Comparison of ENCODE assay signal across 9 cellular contexts in genomic region chr10:31467791-31468535, GRCh38.
DNase-seq lines count a peak whose midpoint lies in the region; ATAC-seq and TF ChIP-seq lines count a peak whose summit lies in the region.
"Had no signal": no experiment of that assay in that cellular context is flagged by ENCODE, and none has a peak within 500 bp of the region (broad histone marks: within the 10 kb centered on the region; RNA-seq: fewer than 3 reads in every experiment).

No MANE protein-coding gene starts in this region.

- H3K27me3 ChIP-seq in OCI-LY1 (ENCODE audit: insufficient read depth, low read length) (no peaks in the 10 kb centered on the region), smooth muscle cell (ENCODE audit: low read depth) (no peaks in the 10 kb centered on the region), neuronal stem cell (ENCODE audit: control insufficient read depth in 3 of 3, insufficient read depth in 3 of 3, low read depth in 1 of 3, low read length in 3 of 3) (no peaks in the 10 kb centered on the region)
- H3K27me3 ChIP-seq in CD4-positive, alpha-beta memory T cell (ENCODE audit: insufficient read depth, low read length): no peaks in the 10 kb centered on the region
- H3K27me3 ChIP-seq: BLaER1 had no signal

- no peak overlapping the region for H3K4ac ChIP-seq in neuronal stem cell (ENCODE audit: low read length)

- no peaks in the 10 kb centered on the region for H3K9me2 ChIP-seq in OCI-LY1 (ENCODE audit: low read depth, low read length)

- H3K9ac ChIP-seq in OCI-LY1 (ENCODE audit: low read length) (no peak overlapping the region), smooth muscle cell (ENCODE audit: low read depth) (no peak overlapping the region), neuronal stem cell (ENCODE audit: low read depth, low read length, poor library complexity) (no peak overlapping the region)
- H3K9ac ChIP-seq: BLaER1 had no signal

- H3K36me3 ChIP-seq in OCI-LY1 (ENCODE audit: insufficient read depth, low read length): peaks cover 36% of the 10 kb centered on the region
- peaks cover 13% of the 10 kb centered on the region for H3K36me3 ChIP-seq in smooth muscle cell (ENCODE audit: low read depth)
- H3K36me3 ChIP-seq in CD4-positive, alpha-beta memory T cell (ENCODE audit: insufficient read depth, low read length): peaks cover 28% of the 10 kb centered on the region
- peaks cover 22 to 53% of the 10 kb centered on the region in 2 donors for H3K36me3 ChIP-seq in neuronal stem cell (replicated peaks in 1 of 2; ENCODE audit: control insufficient read depth in 2 of 2, insufficient read depth in 2 of 2, low read length in 2 of 2)

- TF ChIP-seq CTCF in OCI-LY1 (IDR thresholded peaks at IDR 0.05; ENCODE audit: low read length) (peak; percentile 88), smooth muscle cell (IDR thresholded peaks at IDR 0.05; ENCODE audit: borderline replicate concordance, insufficient read depth, poor library complexity, severe bottlenecking) (peak; percentile 46)

- no peaks in the 10 kb centered on the region for H3K27me3 Mint-ChIP-seq in CD4-positive, alpha-beta memory T cell

- no peak for ATAC-seq in HG02642 (IDR thresholded peaks at IDR 0.05; ENCODE audit: poor library complexity, unreplicated experiment)

- no peak overlapping the region for H3K14ac ChIP-seq in neuronal stem cell (ENCODE audit: low read length)

- H2AFZ ChIP-seq in OCI-LY1 (ENCODE audit: low read length): no peak overlapping the region
- H2AFZ ChIP-seq in smooth muscle cell (ENCODE audit: low read depth): no peak overlapping the region
- no peak overlapping the region for H2AFZ ChIP-seq in neuronal stem cell (ENCODE audit: low read length)

- H4K91ac ChIP-seq in neuronal stem cell (ENCODE audit: low read depth, low read length, poor library complexity): no peak overlapping the region

- H2BK12ac ChIP-seq in neuronal stem cell (ENCODE audit: low read length): no peak overlapping the region

- WGBS in smooth muscle cell (ENCODE audit: low lambda C conversion rate): 79% methylated on average over 4 of the region's 4 CpGs
- WGBS in neuronal stem cell (ENCODE audit: extremely low coverage in 2 of 2, insufficient read length in 2 of 2, insufficient replicate concordance in 1 of 2), 2 donors: no CpG with 5 or more reads among the region's 4 CpGs

- DNase-seq in SIG-M5 treated with dmso at 0.1 percent for 504 hours (lab: John Stamatoyannopoulos, UW; ENCODE audit: unreplicated experiment) (peak; percentile 39), SIG-M5 (lab: John Stamatoyannopoulos, UW) (no peak), germinal center (ENCODE audit: low spot score) (peak; percentile 27), smooth muscle cell (lab: John Stamatoyannopoulos, UW; ENCODE audit: unreplicated experiment) (no peak), neuronal stem cell (ENCODE audit: low spot score) (no peak)
- DNase-seq in CD4-positive, alpha-beta memory T cell: no peak

- POLR2A ChIA-PET in CD4-positive, alpha-beta memory T cell (lab: Charles Lee; ENCODE audit: partially characterized antibody): no interaction called here

- no peak overlapping the region for H2BK15ac ChIP-seq in neuronal stem cell (ENCODE audit: low read length)

- no peak overlapping the region for H2AK5ac ChIP-seq in neuronal stem cell (ENCODE audit: low read depth, low read length)

- H3K4me3 Mint-ChIP-seq in CD4-positive, alpha-beta memory T cell: peak overlapping the region in 1 of 8 donors; percentile 10

- no peaks in the 10 kb centered on the region for H3K79me2 ChIP-seq in OCI-LY1 (ENCODE audit: insufficient read depth, low read length)
- H3K79me2 ChIP-seq in smooth muscle cell (ENCODE audit: low read depth): no peaks in the 10 kb centered on the region

- peaks cover 0 to 3% (median 0%) of the 10 kb centered on the region in 4 donors for H3K4me1 Mint-ChIP-seq in CD4-positive, alpha-beta memory T cell

- no peak overlapping the region for H3K27ac Mint-ChIP-seq in CD4-positive, alpha-beta memory T cell

- H2BK120ac ChIP-seq in neuronal stem cell (ENCODE audit: low read depth, low read length): no peak overlapping the region

- H2BK5ac ChIP-seq in neuronal stem cell (ENCODE audit: low read length): no peak overlapping the region

- CTCF ChIA-PET in CD4-positive, alpha-beta memory T cell (lab: Charles Lee; ENCODE audit: partially characterized antibody): no interaction called here

- H3K23ac ChIP-seq in neuronal stem cell (ENCODE audit: low read depth, low read length, poor library complexity): no peak overlapping the region

- H3K4me2 ChIP-seq in OCI-LY1 (ENCODE audit: low read length) (no peak overlapping the region), smooth muscle cell (no peak overlapping the region), neuronal stem cell (ENCODE audit: insufficient read depth, low read length, poor library complexity, severe bottlenecking) (no peak overlapping the region)
- H3K4me2 ChIP-seq: BLaER1 had no signal

- no peak overlapping the region for H4K8ac ChIP-seq in neuronal stem cell (ENCODE audit: low read depth, low read length)

- peaks cover 2 to 32% (median 26%) of the 10 kb centered on the region in 8 donors for H3K9me3 Mint-ChIP-seq in CD4-positive, alpha-beta memory T cell

- no peaks in the 10 kb centered on the region for H4K20me1 ChIP-seq in OCI-LY1 (ENCODE audit: insufficient read depth, low read length)
- H4K20me1 ChIP-seq in smooth muscle cell (ENCODE audit: low read depth): no peaks in the 10 kb centered on the region
- H4K20me1 ChIP-seq: BLaER1 had no signal

- H3K27ac ChIP-seq in OCI-LY1 (ENCODE audit: low read depth, low read length, poor library complexity, severe bottlenecking): no peak overlapping the region
- no peak overlapping the region for H3K27ac ChIP-seq in smooth muscle cell (ENCODE audit: low read depth)
- no peak overlapping the region for H3K27ac ChIP-seq in CD4-positive, alpha-beta memory T cell (ENCODE audit: low read depth, low read length)
- H3K27ac ChIP-seq in neuronal stem cell (replicated peaks; ENCODE audit: low read length): no peak overlapping the region
- H3K27ac ChIP-seq: BLaER1 had no signal

- H3K9me3 ChIP-seq in OCI-LY1 (ENCODE audit: low read length): peaks cover 8% of the 10 kb centered on the region
- peaks cover 6% of the 10 kb centered on the region for H3K9me3 ChIP-seq in smooth muscle cell (replicated peaks; ENCODE audit: low read depth)
- peaks cover 0 to 9% of the 10 kb centered on the region in 2 donors for H3K9me3 ChIP-seq in CD4-positive, alpha-beta memory T cell (ENCODE audit: control insufficient read depth in 1 of 2, low read length in 2 of 2)
- peaks cover 22 to 48% of the 10 kb centered on the region in 2 donors for H3K9me3 ChIP-seq in neuronal stem cell (replicated peaks in 1 of 2; ENCODE audit: control insufficient read depth in 2 of 2, insufficient read depth in 1 of 2, low read depth in 1 of 2, low read length in 2 of 2)

- no peak overlapping the region for H3K18ac ChIP-seq in neuronal stem cell (ENCODE audit: low read length)

- H3K79me1 ChIP-seq in neuronal stem cell (ENCODE audit: low read depth, low read length): no peaks in the 10 kb centered on the region

- peaks cover 50 to 57% of the 10 kb centered on the region in 2 donors for H3K36me3 Mint-ChIP-seq in CD4-positive, alpha-beta memory T cell

- intact Hi-C loops in CD4-positive, alpha-beta memory T cell (cut with micrococcal nuclease): no loop called here

- H3K4me1 ChIP-seq in OCI-LY1 (ENCODE audit: insufficient read depth, low read length, severe bottlenecking) (no peaks in the 10 kb centered on the region), smooth muscle cell (ENCODE audit: low read depth) (no peaks in the 10 kb centered on the region), neuronal stem cell (ENCODE audit: control insufficient read depth in 2 of 2, insufficient read depth in 1 of 2, low read depth in 1 of 2, low read length in 2 of 2) (no peaks in the 10 kb centered on the region)
- H3K4me1 ChIP-seq in CD4-positive, alpha-beta memory T cell (ENCODE audit: insufficient read depth, low read length): no peaks in the 10 kb centered on the region
- H3K4me1 ChIP-seq: BLaER1 had no signal

- H3K4me3 ChIP-seq in OCI-LY1 (ENCODE audit: low read depth, low read length, poor library complexity, severe bottlenecking) (no peak overlapping the region), smooth muscle cell (no peak overlapping the region), neuronal stem cell (ENCODE audit: low read length in 2 of 2) (no peak overlapping the region)
- no peak overlapping the region for H3K4me3 ChIP-seq in CD4-positive, alpha-beta memory T cell (ENCODE audit: low read length in 2 of 2)
- H3K4me3 ChIP-seq: BLaER1 had no signal

- H3F3A ChIP-seq in OCI-LY1 (ENCODE audit: insufficient read depth, low read length) (no peaks in the 10 kb centered on the region), smooth muscle cell (ENCODE audit: low read depth) (no peaks in the 10 kb centered on the region)

Comparison
In these comparisons a context has a peak if more than half of its experiments do, and no peak if none do; other contexts are left out.
1. DNase-seq: peak in SIG-M5 treated with dmso at 0.1 percent for 504 hours (single experiment) and germinal center (single experiment); none in SIG-M5 (single experiment), smooth muscle cell (single experiment), CD4-positive, alpha-beta memory T cell (0 of 5) and neuronal stem cell (single experiment).